In genomic region chr3:112132975-112133448, GRCh38 we compare ENCODE assay signal across 8 cellular contexts. TPM values are rescaled to one million over a fixed set of nuclear protein-coding genes. Genes with fewer than 3 reads are reported as not detected.
DNase-seq lines count a peak whose midpoint lies in the region; ATAC-seq and TF ChIP-seq lines count a peak whose summit lies in the region.

GCSAM (minus strand) TSS chr3:112133248; CDS start chr3:112133120, 128 bp downstream.

- no peak for TF ChIP-seq EP300 in ovary (IDR thresholded peaks at IDR 0.05)

- H3K27me3 ChIP-seq in SU-DHL-6 (ENCODE audit: low read length) (no peaks in the 10 kb centered on the region), ascending aorta (no peaks in the 10 kb centered on the region), ovary (no peaks in the 10 kb centered on the region)

- no peaks in the 10 kb centered on the region for H4K20me1 ChIP-seq in SU-DHL-6 (ENCODE audit: low read depth, low read length)

- peak within 1 kb of the TSS; percentile 86 for H3K9ac ChIP-seq in SU-DHL-6 (ENCODE audit: low read length)

- TF ChIP-seq CTCF in SU-DHL-6 (IDR thresholded peaks at IDR 0.05; ENCODE audit: insufficient read depth, low read length, poor library complexity, severe bottlenecking) (no peak), ascending aorta (IDR thresholded peaks at IDR 0.05) (no peak), ovary (IDR thresholded peaks at IDR 0.05) (no peak)

- in situ Hi-C loops in GM18951 (cut with MboI; ENCODE audit: low sequenced_read_pairs, unreplicated experiment) = no loop called here

- H3K9me3 ChIP-seq in SU-DHL-6 (ENCODE audit: insufficient read depth, low read length) (no peaks in the 10 kb centered on the region), ascending aorta (no peaks in the 10 kb centered on the region), ovary (no peaks in the 10 kb centered on the region)

- 61 to 73% (median 65%) methylated on average over 5 of the region's 5 CpGs for WGBS in ovary, 3 donors

- no peak within 1 kb of the TSS for H2AFZ ChIP-seq in SU-DHL-6 (ENCODE audit: low read depth, low read length, severe bottlenecking)

- H3F3A ChIP-seq in SU-DHL-6 (ENCODE audit: insufficient read depth) = peaks cover 79% of the 10 kb centered on the region

- peaks cover 53% of the 10 kb centered on the region for H3K79me2 ChIP-seq in SU-DHL-6 (ENCODE audit: insufficient read depth, low read length)

- ATAC-seq in HG03060 (IDR thresholded peaks at IDR 0.05; ENCODE audit: low read depth, unreplicated experiment) (peak; percentile 69), sciatic nerve (peak; percentile 87)

- TF ChIP-seq POLR2A in GM18951 (IDR thresholded peaks at IDR 0.05; ENCODE audit: extremely low read depth, insufficient read depth, insufficient read length) (peak; percentile 62), ovary (IDR thresholded peaks at IDR 0.05) (no peak)

- H3K4me1 ChIP-seq in ascending aorta (no peaks in the 10 kb centered on the region), ovary (ENCODE audit: insufficient read depth) (no peaks in the 10 kb centered on the region)

- H3K36me3 ChIP-seq in SU-DHL-6 (ENCODE audit: low read length) = peaks cover 15% of the 10 kb centered on the region
- H3K36me3 ChIP-seq in ascending aorta = peaks cover 0 to 3% of the 10 kb centered on the region in 2 donors
- no peaks in the 10 kb centered on the region for H3K36me3 ChIP-seq in ovary

- peak; percentile 25 to 67 for DNase-seq in ascending aorta (ENCODE audit: low spot score in 2 of 2)
- DNase-seq in sciatic nerve (ENCODE audit: low spot score) = peak; percentile 63
- no peak for DNase-seq in posterior vena cava (ENCODE audit: low spot score)
- DNase-seq in ovary = no peak
- DNase-seq in LoVo (ENCODE audit: low spot score) = no peak

- no peaks in the 10 kb centered on the region for H3K9me2 ChIP-seq in SU-DHL-6 (replicated peaks; ENCODE audit: insufficient read depth, low read length)

- H3K4me2 ChIP-seq in SU-DHL-6 (ENCODE audit: low read depth, low read length, poor library complexity, severe bottlenecking) = peak within 1 kb of the TSS; percentile 95

- H3K27ac ChIP-seq in SU-DHL-6 (ENCODE audit: low read depth, low read length) (peak within 1 kb of the TSS; percentile 94), ascending aorta (no peak within 1 kb of the TSS), ovary (no peak within 1 kb of the TSS)

- H3K4me3 ChIP-seq in SU-DHL-6 (ENCODE audit: insufficient read depth, low read length, poor library complexity, severe bottlenecking) (peak within 1 kb of the TSS; percentile 91), ascending aorta (no peak within 1 kb of the TSS), ovary (no peak within 1 kb of the TSS)

- intact Hi-C loops in ascending aorta (cut with DNase I) = no loop called here
- intact Hi-C loops in sciatic nerve (cut with DNase I) = no loop called here
- intact Hi-C loops in posterior vena cava (cut with DNase I) = no loop called here
- intact Hi-C loops in ovary (cut with DNase I) = no loop called here

RNA-seq across cellular contexts. Expression of gene GCSAM, which starts in this region (rescaled TPM):
- total RNA-seq in ascending aorta (not detected), sciatic nerve (0.22 TPM), posterior vena cava (under 1 TPM; 0.29 to 0.37 TPM), ovary (under 1 TPM in 2 of 7 donors, not detected in 5; 0.11 to 0.23 TPM)
- under 1 TPM; 0.13 to 0.83 TPM for polyA plus RNA-seq in ovary

Comparison
In these comparisons a context has a peak if more than half of its experiments do, and no peak if none do; other contexts are left out.
1. Peak in DNase-seq in ascending aorta; RNA of the gene not detected or under 1 TPM.
2. Peak in DNase-seq and ATAC-seq in sciatic nerve; RNA of the gene not detected or under 1 TPM.